Comparison of ENCODE assay signal across 1 cellular context in genomic region chr3:150875548-150875947, GRCh38.
TF ChIP-seq lines count a peak whose summit lies in the region.

No MANE protein-coding gene starts in this region.

TF ChIP-seq in GM12878, 131 proteins besides CTCF, POLR2A, EP300 and RAD21 (continued from another document):
- TF ChIP-seq ZZZ3 (IDR thresholded peaks at IDR 0.05; ENCODE audit: control insufficient read depth, insufficient read length, low read depth), result no peak
- no peak for TF ChIP-seq TAF1 (IDR thresholded peaks at IDR 0.05; ENCODE audit: borderline replicate concordance, low read depth, low read length)
